Comparison of ENCODE assay signal across 19 cellular contexts in genomic region chr10:103727991-103728689, GRCh38.
DNase-seq lines count a peak whose midpoint lies in the region; ATAC-seq and TF ChIP-seq lines count a peak whose summit lies in the region.
"Had no signal": no experiment of that assay in that cellular context is flagged by ENCODE, and none has a peak within 500 bp of the region (broad histone marks: within the 10 kb centered on the region; RNA-seq: fewer than 3 reads in every experiment).

No MANE protein-coding gene starts in this region.

- no peak for TF ChIP-seq POLR2A in tibial nerve (IDR thresholded peaks at IDR 0.05)

- H3K36me3 ChIP-seq in cardiac muscle cell (peaks cover 9% of the 10 kb centered on the region), mesodermal cell (ENCODE audit: control insufficient read depth, insufficient read depth, low read length) (peaks cover 45% of the 10 kb centered on the region), tibial nerve (peaks cover 0 to 9% (median 0%) of the 10 kb centered on the region in 3 donors)

- peak overlapping the region; percentile 72 for H3K27ac ChIP-seq in cardiac muscle cell
- peak overlapping the region; percentile 56 for H3K27ac ChIP-seq in cingulate gyrus (ENCODE audit: low read depth, low read length)
- H3K27ac ChIP-seq in mesodermal cell (ENCODE audit: low read depth, low read length, severe bottlenecking): peak overlapping the region; percentile 71
- H3K27ac ChIP-seq in tibial nerve: peak overlapping the region; percentile 52 to 90 (median 72)

- H3K4me1 ChIP-seq in cardiac muscle cell (ENCODE audit: low read depth) (peaks cover 15% of the 10 kb centered on the region), mesodermal cell (ENCODE audit: control insufficient read depth, insufficient read depth, low read length, poor library complexity, severe bottlenecking) (peaks cover 40% of the 10 kb centered on the region), tibial nerve (peaks cover 0 to 87% (median 31%) of the 10 kb centered on the region in 4 donors)

- TF ChIP-seq EP300 in tibial nerve (IDR thresholded peaks at IDR 0.05): no peak

- DNase-seq in cardiac muscle cell (ENCODE audit: low read depth in 1 of 2, low spot score in 1 of 2): no peak
- DNase-seq in Right ventricle myocardium superior: no peak
- DNase-seq in tibial nerve (ENCODE audit: low spot score in 2 of 2): no peak
- DNase-seq in OCI-M2 (lab: John Stamatoyannopoulos, UW; ENCODE audit: unreplicated experiment): no peak
- DNase-seq in cortex of kidney (lab: John Stamatoyannopoulos, UW): no peak
- DNase-seq: 8988T, Caco-2, H9, KG1, NCI-H1105 treated with DMSO at 0.1 percent for 48 hours, NCI-H1694, NCI-H2081 treated with DMSO at 0.1 percent for 48 hours, NCI-H446 treated with DMSO at 0.1 percent for 48 hours, NCI-H774, OCI-M1, RPMI8226 had no signal

- ATAC-seq in Right ventricle myocardium superior (ENCODE audit: poor library complexity) (no peak), HG02623 (IDR thresholded peaks at IDR 0.05; ENCODE audit: unreplicated experiment) (no peak)

- TF ChIP-seq CTCF in cardiac muscle cell (IDR thresholded peaks at IDR 0.05; ENCODE audit: low read depth, low read length) (no peak), tibial nerve (IDR thresholded peaks at IDR 0.05) (no peak)

- no peak overlapping the region for H3K4me3 ChIP-seq in cardiac muscle cell
- H3K4me3 ChIP-seq in mesodermal cell (ENCODE audit: extremely low read depth, insufficient read depth, low read length, poor library complexity, severe bottlenecking): no peak overlapping the region
- H3K4me3 ChIP-seq in tibial nerve: no peak overlapping the region

- WGBS in mesodermal cell (ENCODE audit: insufficient coverage in 2 of 2), 2 experiments: 94 to 98% methylated on average over 6 to 7 of the region's 7 CpGs
- WGBS in tibial nerve, 2 donors: 63 to 72% methylated on average over 7 of the region's 7 CpGs

- intact Hi-C loops in Right ventricle myocardium superior (cut with DNase I): no loop called here

- H3K27me3 ChIP-seq in cardiac muscle cell (no peaks in the 10 kb centered on the region), tibial nerve (no peaks in the 10 kb centered on the region)

- H3K9me3 ChIP-seq in cardiac muscle cell (ENCODE audit: low read depth) (no peaks in the 10 kb centered on the region), mesodermal cell (ENCODE audit: control insufficient read depth, low read length) (no peaks in the 10 kb centered on the region), tibial nerve (no peaks in the 10 kb centered on the region)
- H3K9me3 ChIP-seq: Caco-2 had no signal
